ENCODE assay signal across 23 cellular contexts in the genomic region with DNA sequence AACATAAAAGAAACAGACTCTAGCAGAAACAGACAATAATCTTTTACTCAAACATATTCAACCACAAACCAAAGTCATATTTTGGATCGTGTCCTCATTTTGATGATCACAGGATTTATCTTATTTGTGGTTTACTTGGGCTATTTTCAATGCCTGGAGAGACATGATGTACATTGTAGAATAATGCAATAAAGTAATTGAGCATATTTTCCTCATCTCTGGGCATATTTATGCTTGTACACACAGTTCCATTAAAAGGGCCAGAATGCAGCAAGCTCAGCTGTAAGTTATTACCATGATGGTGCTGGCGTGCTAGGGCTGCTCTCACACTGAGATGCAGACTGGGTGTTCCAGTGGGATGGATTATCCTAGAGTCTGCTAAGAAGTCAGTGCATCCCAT.
DNase-seq lines count a peak whose midpoint lies in the region; ATAC-seq and TF ChIP-seq lines count a peak whose summit lies in the region.
"Had no signal": no experiment of that assay in that cellular context is flagged by ENCODE, and none has a peak within 500 bp of the region (broad histone marks: within the 10 kb centered on the region; RNA-seq: fewer than 3 reads in every experiment).

No MANE protein-coding gene starts in this region.

- H3K36me3 ChIP-seq in H7 (replicated peaks; ENCODE audit: control insufficient read depth, insufficient read depth, low read length), result no peaks in the 10 kb centered on the region
- H3K36me3 ChIP-seq: breast epithelium, gastrocnemius medialis, right lobe of liver had no signal

- no peak overlapping the region for H3K4me3 ChIP-seq in H7 (ENCODE audit: insufficient read depth, low read depth, low read length)
- H3K4me3 ChIP-seq: breast epithelium, gastrocnemius medialis, K562, PC-9, right lobe of liver had no signal

- H3K27me3 ChIP-seq in H7 (ENCODE audit: control insufficient read depth, insufficient read depth, low read length), result no peaks in the 10 kb centered on the region
- H3K27me3 ChIP-seq: breast epithelium, gastrocnemius medialis, right lobe of liver had no signal

- DNase-seq in EL (peak; percentile 30), fibroblast of the conjunctiva (ENCODE audit: low read depth) (peak; percentile 68), smooth muscle cell of the brain vasculature (ENCODE audit: low read depth, low spot score) (peak; percentile 45), NCI-H1105 (lab: John Stamatoyannopoulos, UW) (no peak), H7 (no peak), NCI-H187 (lab: John Stamatoyannopoulos, UW) (no peak)
- DNase-seq: activated CD4-positive, alpha-beta T cell treated with anti-CD3 and anti-CD28 coated beads, Interleukin-2, amount 50 U/mL, for 4 hours; activated CD8-positive, alpha-beta memory T cell treated with anti-CD3 and anti-CD28 coated beads, Interleukin-2, amount 50 U/mL, for 48 hours; AML-193; dermis blood vessel endothelial cell; gastrocnemius medialis; kidney glomerular epithelial cell; naive thymus-derived CD4-positive, alpha-beta T cell; NCI-H1694; NCI-H226; NCI-H82; PC-9; right lobe of liver had no signal

- ATAC-seq in SK-N-SH treated with all-trans-retinoic acid at 6 μM for 48 hours, result no peak
- no peak for ATAC-seq in GM18519 (IDR thresholded peaks at IDR 0.05; ENCODE audit: low FRiP score, unreplicated experiment)
- ATAC-seq: gastrocnemius medialis; K562; naive thymus-derived CD4-positive, alpha-beta T cell; right lobe of liver; stimulated activated effector memory CD8-positive, alpha-beta T cell treated with anti-CD3 and anti-CD28 coated beads, Interleukin-12 subunit alpha, Interleukin-12 subunit beta, amount 100 ng/mL, for 72 hours had no signal

TF ChIP-seq in SK-N-SH treated with all-trans-retinoic acid at 6 μM for 48 hours, 23 proteins besides CTCF, POLR2A, EP300 and RAD21:
- peak; percentile 40; the same call in 1 of the 2 replicates for TF ChIP-seq ISL1 (CRISPR knock-in tag; IDR thresholded peaks at IDR 0.05)
- TF ChIP-seq OSR1 (CRISPR knock-in tag; IDR thresholded peaks at IDR 0.05), result no peak

Comparison
In these comparisons a context has a peak if more than half of its experiments do, and no peak if none do; other contexts are left out.
1. DNase-seq: peak in EL (single experiment), fibroblast of the conjunctiva (single experiment) and smooth muscle cell of the brain vasculature (single experiment); none in NCI-H1105 (single experiment), H7 (single experiment) and NCI-H187 (0 of 2).